Comparison of ENCODE assay signal across 8 cellular contexts in genomic region chr7:45890902-45891461, GRCh38. TPM values are rescaled to one million over a fixed set of nuclear protein-coding genes. Genes with fewer than 3 reads are reported as not detected.
DNase-seq lines count a peak whose midpoint lies in the region; ATAC-seq and TF ChIP-seq lines count a peak whose summit lies in the region.

No MANE protein-coding gene starts in this region.

- H3K36me3 ChIP-seq in PC-9 (ENCODE audit: low read depth): no peaks in the 10 kb centered on the region
- no peaks in the 10 kb centered on the region for H3K36me3 ChIP-seq in gastrocnemius medialis

- no peaks in the 10 kb centered on the region for H4K20me1 ChIP-seq in PC-9 (ENCODE audit: insufficient read depth)

- no peak overlapping the region for H3K4me2 ChIP-seq in PC-9

- BruUV-seq in PC-9 (replicated peaks; lab: Mats Ljungman, UMichigan): no TSS peak

- no peaks in the 10 kb centered on the region for H3K27me3 ChIP-seq in PC-9 (ENCODE audit: insufficient read depth, low read depth)
- H3K27me3 ChIP-seq in gastrocnemius medialis: peaks cover 26 to 35% (median 28%) of the 10 kb centered on the region in 3 donors

- no peak for ATAC-seq in gastrocnemius medialis
- ATAC-seq in HG02840 (IDR thresholded peaks at IDR 0.05; ENCODE audit: low FRiP score, unreplicated experiment): no peak
- no peak for ATAC-seq in HG02885 (IDR thresholded peaks at IDR 0.05; ENCODE audit: poor library complexity, unreplicated experiment)

- CTCF ChIA-PET in PC-9 (lab: Charles Lee): interaction anchor here (0.6 to 1.2 kb wide), 3 partner anchors 29 to 1328 kb away, joined by 3 to 8 read pairs (median 5); no protein-coding TSS in a partner anchor

- TF ChIP-seq CTCF in AG10803 (conservative IDR thresholded peaks at IDR 0.05; ENCODE audit: low read length) (peak; percentile 72), GM12875 (IDR thresholded peaks at IDR 0.05; ENCODE audit: borderline replicate concordance, insufficient read depth, low read depth, low read length) (peak; percentile 33; the same call in 1 of the 2 replicates), PC-9 (conservative IDR thresholded peaks at IDR 0.05) (peak; percentile 98), epithelial cell of proximal tubule (conservative IDR thresholded peaks at IDR 0.05; ENCODE audit: low read depth, low read length) (peak; percentile 69), gastrocnemius medialis (IDR thresholded peaks at IDR 0.05 in 4 of 5, conservative IDR thresholded peaks at IDR 0.05 in 1 of 5) (peak in 4 of 5 experiments; percentile 28 to 65 (median 64))

- DNase-seq in AG10803 (ENCODE audit: low read depth): peak; percentile 60
- peak in 1 of 2 experiments; percentile 50 for DNase-seq in PC-9
- no peak for DNase-seq in epithelial cell of proximal tubule (ENCODE audit: low read depth)
- DNase-seq in gastrocnemius medialis: no peak
- no peak for DNase-seq in UCSD-AML1 (lab: John Stamatoyannopoulos, UW; ENCODE audit: unreplicated experiment)

- intact Hi-C loops in PC-9 (cut with micrococcal nuclease; ENCODE audit: unreplicated experiment): loop anchor here (1.0 to 5.0 kb wide), 5 partner anchors 26 to 1361 kb away; no protein-coding TSS in a partner anchor
- intact Hi-C loops in gastrocnemius medialis (cut with DNase I; ENCODE audit: low total_unique reads): no loop called here

- no peak for TF ChIP-seq POLR2A in gastrocnemius medialis (IDR thresholded peaks at IDR 0.05)

- peaks cover 14% of the 10 kb centered on the region for H3F3A ChIP-seq in PC-9 (ENCODE audit: insufficient read depth, low read depth)

- no peak overlapping the region for H2AFZ ChIP-seq in PC-9

- H3K9me2 ChIP-seq in PC-9 (ENCODE audit: insufficient read depth): no peaks in the 10 kb centered on the region

- H3K27ac ChIP-seq in PC-9: no peak overlapping the region
- no peak overlapping the region for H3K27ac ChIP-seq in gastrocnemius medialis

- H3K4me1 ChIP-seq in PC-9 (replicated peaks; ENCODE audit: insufficient read depth): peaks cover 30% of the 10 kb centered on the region
- no peaks in the 10 kb centered on the region for H3K4me1 ChIP-seq in gastrocnemius medialis

- in situ Hi-C loops in gastrocnemius medialis (cut with MboI; ENCODE audit: low sequenced_read_pairs in 4 of 4): no loop called here

- no peak overlapping the region for H3K4me3 ChIP-seq in AG10803 (ENCODE audit: low read length)
- H3K4me3 ChIP-seq in GM12875 (ENCODE audit: low read depth, low read length): no peak overlapping the region
- H3K4me3 ChIP-seq in PC-9: no peak overlapping the region
- H3K4me3 ChIP-seq in epithelial cell of proximal tubule (ENCODE audit: low read depth, low read length): no peak overlapping the region
- no peak overlapping the region for H3K4me3 ChIP-seq in gastrocnemius medialis

- POLR2A ChIA-PET in PC-9 (lab: Charles Lee; ENCODE audit: unreplicated experiment): interaction anchor here (0.7 kb wide), 1 partner anchor 30 kb away, joined by 6 read pairs; no protein-coding TSS in a partner anchor

- H3K79me2 ChIP-seq in PC-9 (ENCODE audit: low read depth): peaks cover 17% of the 10 kb centered on the region

- H3K9me3 ChIP-seq in PC-9 (ENCODE audit: insufficient read depth, low read depth) (no peaks in the 10 kb centered on the region), gastrocnemius medialis (no peaks in the 10 kb centered on the region)

RNA-seq across cellular contexts. Expression of gene IGFBP1, which starts 2.7 kb away (rescaled TPM):
- 0.33 and 0.92 TPM in 2 replicates for total RNA-seq in PC-9 (2021)
- 4.6 and 16.5 TPM in 2 replicates for total RNA-seq in epithelial cell of proximal tubule
- 1 to 10 TPM in 1 of 4 donors, under 1 TPM in 1, not detected in 2; 0.49 to 3.6 TPM for total RNA-seq in gastrocnemius medialis

RNA-seq across cellular contexts. Expression of gene CCDC201, which starts 18.1 kb away (rescaled TPM):
- total RNA-seq in PC-9 (2021): not detected in 2 replicates
- not detected in 2 replicates for total RNA-seq in epithelial cell of proximal tubule
- not detected for total RNA-seq in gastrocnemius medialis

RNA-seq across cellular contexts. Expression of gene IGFBP3, which starts 30.1 kb away (rescaled TPM):
- total RNA-seq in PC-9 (2021) (237 and 386 TPM in 2 replicates), epithelial cell of proximal tubule (77.8 and 338 TPM in 2 replicates), gastrocnemius medialis (100 to 1,000 TPM in 1 of 4 donors, 10 to 100 TPM in 3; 81.4 to 203 (median 90.2) TPM)

Comparison
In these comparisons a context has a peak if more than half of its experiments do, and no peak if none do; other contexts are left out.
1. CTCF ChIP-seq: peak in every context shown above with its lines; median percentile 98 in PC-9; 72 in AG10803; 69 in epithelial cell of proximal tubule; 64 in gastrocnemius medialis; 33 in GM12875.